Comparison of ENCODE assay signal across 17 cellular contexts in genomic region chr21:45324430-45325205, GRCh38. TPM values are rescaled to one million over a fixed set of nuclear protein-coding genes. Genes with fewer than 3 reads are reported as not detected.
A peak's percentile ranks its signal among the peaks of the same experiment; 100 is the strongest.
DNase-seq lines count a peak whose midpoint lies in the region; ATAC-seq and TF ChIP-seq lines count a peak whose summit lies in the region.
"Had no signal": no experiment of that assay in that cellular context is flagged by ENCODE, and none has a peak within 500 bp of the region (broad histone marks: within the 10 kb centered on the region; RNA-seq: fewer than 3 reads in every experiment).

No MANE protein-coding gene starts in this region.

- no peaks in the 10 kb centered on the region for H3K9me3 ChIP-seq in esophagus muscularis mucosa

- H3K4me3 Mint-ChIP-seq in osteocyte (ENCODE audit: unreplicated experiment): no peak overlapping the region
- H3K4me3 Mint-ChIP-seq: activated T-cell treated with anti-CD3 and anti-CD28 coated beads, Interleukin-2, amount 50 U/mL, for 4 hours; H9 had no signal

- DNase-seq in EL: peak; percentile 38
- DNase-seq in RPMI7951 (ENCODE audit: low read depth): peak; percentile 85
- DNase-seq in esophagus muscularis mucosa (ENCODE audit: extremely low spot score): no peak
- DNase-seq in osteocyte (ENCODE audit: extremely low spot score, unreplicated experiment): no peak
- DNase-seq in middle frontal gyrus (ENCODE audit: extremely low spot score, low spot score): no peak
- no peak for DNase-seq in NCI-H1930 (lab: John Stamatoyannopoulos, UW)
- DNase-seq: activated T-cell treated with anti-CD3 and anti-CD28 coated beads, Interleukin-2, amount 50 U/mL, for 4 hours; effector memory CD4-positive, alpha-beta T cell; GF-D8; H9; naive B cell; NCI-H2107; small intestine had no signal

- ATAC-seq in HG03175 (IDR thresholded peaks at IDR 0.05; ENCODE audit: unreplicated experiment) (no peak), GM18868 (IDR thresholded peaks at IDR 0.05; ENCODE audit: unreplicated experiment) (no peak)
- ATAC-seq: activated T-cell treated with anti-CD3 and anti-CD28 coated beads, Interleukin-2, amount 50 U/mL, for 4 hours had no signal

- WGBS in esophagus muscularis mucosa: 79% methylated on average over 25 of the region's 27 CpGs

- H3K9me3 Mint-ChIP-seq in osteocyte (ENCODE audit: unreplicated experiment): no peaks in the 10 kb centered on the region
- H3K9me3 Mint-ChIP-seq: activated T-cell treated with anti-CD3 and anti-CD28 coated beads, Interleukin-2, amount 50 U/mL, for 4 hours; H9 had no signal

- H3K4me3 ChIP-seq in esophagus muscularis mucosa: no peak overlapping the region

- H3K27me3 Mint-ChIP-seq in osteocyte (ENCODE audit: unreplicated experiment): no peaks in the 10 kb centered on the region

- peaks cover 31 to 68% (median 65%) of the 10 kb centered on the region in 4 donors for H3K4me1 ChIP-seq in esophagus muscularis mucosa

- H3K27ac ChIP-seq in esophagus muscularis mucosa (replicated peaks in 1 of 4): peak overlapping the region; percentile 34 to 84 (median 82)
- H3K27ac ChIP-seq: C4-2B, HL-60 had no signal

- intact Hi-C loops in esophagus muscularis mucosa (cut with DNase I): no loop called here

- no peaks in the 10 kb centered on the region for H3K36me3 Mint-ChIP-seq in osteocyte (ENCODE audit: unreplicated experiment)
- H3K36me3 Mint-ChIP-seq: naive B cell had no signal

- H3K36me3 ChIP-seq in esophagus muscularis mucosa: no peaks in the 10 kb centered on the region

- H3K4me1 Mint-ChIP-seq in osteocyte (ENCODE audit: unreplicated experiment): peaks cover 66% of the 10 kb centered on the region

- H3K27ac Mint-ChIP-seq in osteocyte (ENCODE audit: unreplicated experiment): peak overlapping the region; percentile 78

- TF ChIP-seq CTCF in esophagus muscularis mucosa (IDR thresholded peaks at IDR 0.05) (peak in 1 of 3 experiments; percentile 5), osteocyte (IDR thresholded peaks at IDR 0.05) (peak; percentile 13)

- no peak for TF ChIP-seq POLR2A in esophagus muscularis mucosa (IDR thresholded peaks at IDR 0.05; ENCODE audit: low read depth)

- no peak for TF ChIP-seq EP300 in esophagus muscularis mucosa (IDR thresholded peaks at IDR 0.05)

- H3K27me3 ChIP-seq in esophagus muscularis mucosa: no peaks in the 10 kb centered on the region

RNA-seq across cellular contexts. Expression of gene POFUT2, which starts 36.9 kb away (rescaled TPM):
- total RNA-seq in RPMI7951 (2014; rRNA removed; shearing (Covaris generic)): 24.6 and 30.3 TPM in 2 replicates
- total RNA-seq in esophagus muscularis mucosa (10 to 100 TPM; 15.8 to 21.6 (median 18.7) TPM), osteocyte (62.7 and 63.7 TPM in 2 replicates)

Comparison
In these comparisons a context has a peak if more than half of its experiments do, and no peak if none do; other contexts are left out.
1. DNase-seq: peak in EL (single experiment) and RPMI7951 (single experiment); none in esophagus muscularis mucosa (single experiment), osteocyte (single experiment), middle frontal gyrus (single experiment) and NCI-H1930 (0 of 2).